20 cellular contexts compared by ENCODE assay signal in genomic region chr11:119236891-119237290, GRCh38. TPM values are rescaled to one million over a fixed set of nuclear protein-coding genes. Genes with fewer than 3 reads are reported as not detected.
DNase-seq lines count a peak whose midpoint lies in the region; ATAC-seq and TF ChIP-seq lines count a peak whose summit lies in the region.
"Had no signal": no experiment of that assay in that cellular context is flagged by ENCODE, and none has a peak within 500 bp of the region (broad histone marks: within the 10 kb centered on the region; RNA-seq: fewer than 3 reads in every experiment).

No MANE protein-coding gene starts in this region.

- no peak overlapping the region for H2BK15ac ChIP-seq in IMR-90 (ENCODE audit: low read depth, low read length)
- H2BK15ac ChIP-seq in mesenchymal stem cell (ENCODE audit: low read depth, poor library complexity, severe bottlenecking) = no peak overlapping the region

- dilution Hi-C loops in IMR-90 (cut with HindIII; ENCODE audit: low sequenced_read_pairs, unreplicated experiment) = no loop called here

- WGBS in SK-N-SH (ENCODE audit: low lambda C conversion rate) = 100% methylated on average over 1 of the region's 1 CpG
- no CpG with 5 or more reads among the region's 1 CpG for WGBS in IMR-90 (ENCODE audit: extremely low coverage in 2 of 2, insufficient read length in 1 of 2), 2 experiments
- no CpG with 5 or more reads among the region's 1 CpG for WGBS in mesenchymal stem cell

- H3K79me2 ChIP-seq in SK-N-SH (ENCODE audit: insufficient read depth) = peaks cover 91% of the 10 kb centered on the region

- no peak overlapping the region for H3K4me3 ChIP-seq in SK-N-SH (ENCODE audit: low read depth in 2 of 2, low read length in 1 of 2)
- H3K4me3 ChIP-seq in IMR-90 (ENCODE audit: insufficient read depth, low read depth, low read length) = no peak overlapping the region
- no peak overlapping the region for H3K4me3 ChIP-seq in adipocyte (ENCODE audit: low read length)
- H3K4me3 ChIP-seq in mesenchymal stem cell (ENCODE audit: insufficient read depth in 1 of 2, low read depth in 1 of 2, low read length in 2 of 2) = no peak overlapping the region
- H3K4me3 ChIP-seq: esophagus squamous epithelium, left lung, pancreas, transverse colon had no signal

- H3K27ac ChIP-seq in SK-N-SH (ENCODE audit: low read depth in 2 of 2, low read length in 1 of 2) (peak overlapping the region in 1 of 2 experiments; percentile 43; a peak in 2 of 4 replicates), IMR-90 (ENCODE audit: insufficient read depth, low read length) (no peak overlapping the region; the same call in 1 of the 2 replicates), mesenchymal stem cell (ENCODE audit: low read length, poor library complexity, severe bottlenecking) (no peak overlapping the region)
- H3K27ac ChIP-seq: 22Rv1, esophagus squamous epithelium, left lung, pancreas, transverse colon had no signal

- ATAC-seq in SK-N-SH treated with all-trans-retinoic acid at 6 μM for 48 hours (no peak), IMR-90 (ENCODE audit: low read depth) (peak; percentile 96), HG02884 (IDR thresholded peaks at IDR 0.05; ENCODE audit: unreplicated experiment) (no peak)
- ATAC-seq: left lung, pancreas had no signal

- H4K91ac ChIP-seq in IMR-90 (ENCODE audit: insufficient read depth, low read depth, low read length) (no peak overlapping the region), mesenchymal stem cell (ENCODE audit: low read length) (no peak overlapping the region)

- H4K8ac ChIP-seq in IMR-90 (ENCODE audit: low read depth in 2 of 2, low read length in 2 of 2) (no peak overlapping the region), mesenchymal stem cell (ENCODE audit: low read length) (no peak overlapping the region)

- H3K14ac ChIP-seq in IMR-90 (replicated peaks; ENCODE audit: low read depth, low read length) = no peak overlapping the region
- H3K14ac ChIP-seq in mesenchymal stem cell (ENCODE audit: low read length in 2 of 2) = no peak overlapping the region

- 0 out of 2 replicates have a peak overlapping the region, but pooled peaks have one; percentile 35 for H3K4me2 ChIP-seq in SK-N-SH
- H3K4me2 ChIP-seq in IMR-90 (ENCODE audit: low read depth, low read length) = peak overlapping the region; percentile 54; the same call in 1 of the 2 replicates
- no peak overlapping the region for H3K4me2 ChIP-seq in mesenchymal stem cell (ENCODE audit: low read length, poor library complexity, severe bottlenecking)

- TF ChIP-seq RAD21 in SK-N-SH (IDR thresholded peaks at IDR 0.05; ENCODE audit: low read length) (no peak), IMR-90 (IDR thresholded peaks at IDR 0.05; ENCODE audit: low read length) (no peak)

- in situ Hi-C loops in IMR-90 (cut with MboI; ENCODE audit: low sequenced_read_pairs) = no loop called here

- H3K23ac ChIP-seq in IMR-90 (ENCODE audit: low read depth, low read length) (no peak overlapping the region), mesenchymal stem cell (ENCODE audit: low read length in 2 of 2) (no peak overlapping the region)

- no peak overlapping the region for H2AK9ac ChIP-seq in IMR-90 (replicated peaks; ENCODE audit: low read depth, low read length, poor library complexity)

- H3K9me2 ChIP-seq in SK-N-SH = no peaks in the 10 kb centered on the region

- H3K9ac ChIP-seq in SK-N-SH (no peak overlapping the region), IMR-90 (ENCODE audit: low read depth, low read length) (no peak overlapping the region), adipocyte (ENCODE audit: low read length) (no peak overlapping the region), mesenchymal stem cell (ENCODE audit: low read length) (no peak overlapping the region)

- H2BK20ac ChIP-seq in IMR-90 (ENCODE audit: low read depth, low read length) = no peak overlapping the region

- H2BK12ac ChIP-seq in mesenchymal stem cell (ENCODE audit: low read length in 2 of 2) = no peak overlapping the region

- no TSS peak for BruUV-seq in IMR-90 (replicated peaks; lab: Mats Ljungman, UMichigan)

- H2AK5ac ChIP-seq in IMR-90 (ENCODE audit: low read depth, low read length) (no peak overlapping the region), mesenchymal stem cell (ENCODE audit: low read length, severe bottlenecking) (no peak overlapping the region)

- CTCF ChIA-PET in SK-N-SH (lab: Yijun Ruan, JAX) (no interaction called here), IMR-90 (lab: Yijun Ruan, JAX) (no interaction called here)

- peaks cover 14% of the 10 kb centered on the region for H4K20me1 ChIP-seq in SK-N-SH (ENCODE audit: insufficient read depth)
- peaks cover 38% of the 10 kb centered on the region for H4K20me1 ChIP-seq in IMR-90 (ENCODE audit: insufficient read depth, low read length)

- H3K79me1 ChIP-seq in IMR-90 (ENCODE audit: low read depth in 1 of 2, low read length in 2 of 2) = peaks cover 40 to 77% of the 10 kb centered on the region in 2 experiments
- H3K79me1 ChIP-seq in mesenchymal stem cell (replicated peaks; ENCODE audit: low read length, poor library complexity, severe bottlenecking) = peaks cover 25% of the 10 kb centered on the region

- H3K27me3 ChIP-seq in SK-N-SH (ENCODE audit: insufficient read depth) (no peaks in the 10 kb centered on the region), IMR-90 (ENCODE audit: control insufficient read depth, insufficient read depth, low read length) (no peaks in the 10 kb centered on the region), adipocyte (replicated peaks; ENCODE audit: control insufficient read depth, insufficient read depth, low read length) (no peaks in the 10 kb centered on the region), mesenchymal stem cell (ENCODE audit: control insufficient read depth in 1 of 2, insufficient read depth in 1 of 2, low read length in 2 of 2) (no peaks in the 10 kb centered on the region)
- H3K27me3 ChIP-seq: esophagus squamous epithelium, left lung, pancreas, transverse colon had no signal

- H4K5ac ChIP-seq in IMR-90 (ENCODE audit: low read depth, low read length) = no peak overlapping the region; the same call in 1 of the 2 replicates

- H3K56ac ChIP-seq in IMR-90 (ENCODE audit: extremely low read depth, insufficient read depth, low read length) = no peak overlapping the region

- no peak overlapping the region for H3K4ac ChIP-seq in IMR-90 (ENCODE audit: low read depth, low read length)
- H3K4ac ChIP-seq in mesenchymal stem cell (ENCODE audit: low read depth in 1 of 2, low read length in 2 of 2) = no peak overlapping the region

- peak overlapping the region; percentile 61 for H2BK5ac ChIP-seq in IMR-90 (ENCODE audit: low read depth, low read length, poor library complexity, severe bottlenecking)
- no peak overlapping the region for H2BK5ac ChIP-seq in mesenchymal stem cell (ENCODE audit: low read depth, low read length, poor library complexity, severe bottlenecking)

- intact Hi-C loops in IMR-90 (cut with micrococcal nuclease) = loop anchor here (1.0 kb wide), 1 partner anchor 11 kb away; no protein-coding TSS in a partner anchor

- H3K18ac ChIP-seq in IMR-90 (ENCODE audit: low read depth, low read length) (peak overlapping the region; percentile 64; the same call in 1 of the 2 replicates), mesenchymal stem cell (ENCODE audit: low read depth in 1 of 2, low read length in 2 of 2) (no peak overlapping the region)

- TF ChIP-seq POLR2A in IMR-90 (IDR thresholded peaks at IDR 0.05; ENCODE audit: low read depth, low read length) = no peak

- no peaks in the 10 kb centered on the region; the same call in 1 of the 2 replicates for H3K9me1 ChIP-seq in IMR-90 (ENCODE audit: insufficient read depth, low read length)

- H2AFZ ChIP-seq in SK-N-SH (ENCODE audit: low read depth) (no peak overlapping the region), IMR-90 (replicated peaks; ENCODE audit: low read length, poor library complexity) (no peak overlapping the region), mesenchymal stem cell (ENCODE audit: low read depth, low read length) (no peak overlapping the region)

- H3K9me3 ChIP-seq in SK-N-SH (no peaks in the 10 kb centered on the region), IMR-90 (ENCODE audit: control insufficient read depth, insufficient read depth, low read length) (no peaks in the 10 kb centered on the region), adipocyte (ENCODE audit: control insufficient read depth, low read length) (no peaks in the 10 kb centered on the region), mesenchymal stem cell (ENCODE audit: control insufficient read depth, low read length) (no peaks in the 10 kb centered on the region)
- H3K9me3 ChIP-seq: esophagus squamous epithelium, left lung, pancreas, transverse colon had no signal

- no peak for TF ChIP-seq CTCF in SK-N-SH (IDR thresholded peaks at IDR 0.05)
- no peak for TF ChIP-seq CTCF in IMR-90 (conservative IDR thresholded peaks at IDR 0.05; ENCODE audit: low read depth, low read length)

- peaks cover 11% of the 10 kb centered on the region for H3F3A ChIP-seq in SK-N-SH (replicated peaks; ENCODE audit: insufficient read depth)

- H2BK120ac ChIP-seq in IMR-90 (ENCODE audit: low read depth, low read length) (no peak overlapping the region), mesenchymal stem cell (ENCODE audit: low read depth, low read length) (no peak overlapping the region)

- H3K4me1 ChIP-seq in SK-N-SH (ENCODE audit: control insufficient read depth in 1 of 2, insufficient read depth in 2 of 2, low read depth in 1 of 2, low read length in 1 of 2) = peaks cover 0 to 5% of the 10 kb centered on the region in 2 experiments; a peak in 1 of 4 replicates
- H3K4me1 ChIP-seq in IMR-90 (ENCODE audit: control insufficient read depth, insufficient read depth, low read length) = peaks cover 5% of the 10 kb centered on the region
- no peaks in the 10 kb centered on the region for H3K4me1 ChIP-seq in adipocyte (ENCODE audit: control insufficient read depth, insufficient read depth, low read length)
- no peaks in the 10 kb centered on the region for H3K4me1 ChIP-seq in mesenchymal stem cell (ENCODE audit: control insufficient read depth, insufficient read depth, low read depth, low read length)
- H3K4me1 ChIP-seq: esophagus squamous epithelium, left lung, pancreas had no signal

- 0 out of 4 replicates have a peak, but pooled peaks of 1 of the 2 experiments have one; percentile 12 for TF ChIP-seq EP300 in SK-N-SH (IDR thresholded peaks at IDR 0.05; ENCODE audit: borderline replicate concordance in 1 of 2, low read depth in 1 of 2, low read length in 1 of 2)

- no peak for DNase-seq in SK-N-SH
- peak; percentile 84 for DNase-seq in IMR-90
- peak; percentile 40 for DNase-seq in adipocyte (ENCODE audit: low read depth)
- DNase-seq in mesenchymal stem cell = peak; percentile 56
- no peak for DNase-seq in kidney glomerular epithelial cell (lab: John Stamatoyannopoulos, UW)
- DNase-seq in stimulated activated CD4-positive, alpha-beta T cell treated with anti-CD3 and anti-CD28 coated beads, Interleukin-12 subunit alpha, Interleukin-12 subunit beta, amount 100 ng/mL, for 4 hours = no peak
- DNase-seq: activated effector memory CD4-positive, alpha-beta T cell treated with anti-CD3 and anti-CD28 coated beads, Interleukin-2, amount 50 U/mL, for 16 hours; CD4-positive, alpha-beta T cell; esophagus squamous epithelium; left lung; NCI-H1092 treated with DMSO at 0.1 percent for 48 hours; NCI-H2227 treated with DMSO at 0.1 percent for 48 hours; pancreas; T1000; transverse colon had no signal

- H3K36me3 ChIP-seq in SK-N-SH (replicated peaks in 1 of 2; ENCODE audit: control insufficient read depth in 1 of 2, insufficient read depth in 2 of 2, low read length in 1 of 2) (peaks cover 8 to 33% of the 10 kb centered on the region in 2 experiments), IMR-90 (ENCODE audit: control insufficient read depth, insufficient read depth, low read length) (peaks cover 9% of the 10 kb centered on the region; the same call in 1 of the 2 replicates), adipocyte (ENCODE audit: control insufficient read depth, insufficient read depth, low read length, severe bottlenecking) (peaks cover 10% of the 10 kb centered on the region), mesenchymal stem cell (ENCODE audit: control insufficient read depth in 1 of 2, insufficient read depth in 2 of 2, low read depth in 1 of 2, low read length in 2 of 2) (peaks cover 2 to 43% of the 10 kb centered on the region in 2 experiments)
- H3K36me3 ChIP-seq: pancreas had no signal

- POLR2A ChIA-PET in SK-N-SH (lab: Yijun Ruan, JAX) (no interaction called here), IMR-90 (lab: Charles Lee; ENCODE audit: unreplicated experiment) (no interaction called here)

RNA-seq across cellular contexts. Expression of gene CBL, which starts 30.8 kb away (rescaled TPM):
- polyA plus RNA-seq in SK-N-SH (2012; rRNA removed) (9.5 and 10.4 TPM in 2 replicates), IMR-90 (2012; rRNA removed) (11.8 TPM in 2 replicates)
- 9.7 and 11.1 TPM in 2 replicates for polyA plus RNA-seq in SK-N-SH (2012; cell fraction: cytosol; rRNA removed)
- 11.5 and 17.0 TPM in 2 replicates for polyA plus RNA-seq in SK-N-SH (2012; cell fraction: nucleus; rRNA removed)
- 6.1 and 7.2 TPM in 2 replicates for total RNA-seq in IMR-90 (2012; rRNA removed)
- polyA plus RNA-seq in IMR-90 (2012; cell fraction: cytosol; rRNA removed) = 4.6 and 5.6 TPM in 2 replicates
- 8.8 and 20.4 TPM in 2 replicates for polyA plus RNA-seq in IMR-90 (2012; cell fraction: nucleus; rRNA removed; ENCODE audit: low replicate concordance)
- 14.9 TPM for polyA plus RNA-seq in mesenchymal stem cell (2013, experiment 1 of 2)
- polyA plus RNA-seq in mesenchymal stem cell (2013, experiment 2 of 2) = 14.8 TPM

RNA-seq across cellular contexts. Expression of gene NHERF4, which starts 51.6 kb away (rescaled TPM):
- polyA plus RNA-seq in SK-N-SH (2012; rRNA removed) = not detected in 2 replicates
- not detected in 2 replicates for polyA plus RNA-seq in SK-N-SH (2012; cell fraction: cytosol; rRNA removed)
- polyA plus RNA-seq in SK-N-SH (2012; cell fraction: nucleus; rRNA removed) = 0.05 and 0.17 TPM in 2 replicates
- not detected in 2 replicates for total RNA-seq in IMR-90 (2012; rRNA removed)
- polyA plus RNA-seq in IMR-90 (2012; rRNA removed) = not detected in 2 replicates
- not detected in 2 replicates for polyA plus RNA-seq in IMR-90 (2012; cell fraction: cytosol; rRNA removed)
- not detected in 2 replicates for polyA plus RNA-seq in IMR-90 (2012; cell fraction: nucleus; rRNA removed; ENCODE audit: low replicate concordance)
- polyA plus RNA-seq in mesenchymal stem cell (2013, experiment 1 of 2) = not detected
- polyA plus RNA-seq in mesenchymal stem cell (2013, experiment 2 of 2) = not detected
- total RNA-seq: Daoy, H1, left lung had no signal

Comparison
In these comparisons a context has a peak if more than half of its experiments do, and no peak if none do; other contexts are left out.
1. DNase-seq: peak in IMR-90 (single experiment), adipocyte (single experiment) and mesenchymal stem cell (single experiment); none in SK-N-SH (single experiment), kidney glomerular epithelial cell (single experiment) and stimulated activated CD4-positive, alpha-beta T cell treated with anti-CD3 and anti-CD28 coated beads, Interleukin-12 subunit alpha, Interleukin-12 subunit beta, amount 100 ng/mL, for 4 hours (single experiment).